In the genomic region with DNA sequence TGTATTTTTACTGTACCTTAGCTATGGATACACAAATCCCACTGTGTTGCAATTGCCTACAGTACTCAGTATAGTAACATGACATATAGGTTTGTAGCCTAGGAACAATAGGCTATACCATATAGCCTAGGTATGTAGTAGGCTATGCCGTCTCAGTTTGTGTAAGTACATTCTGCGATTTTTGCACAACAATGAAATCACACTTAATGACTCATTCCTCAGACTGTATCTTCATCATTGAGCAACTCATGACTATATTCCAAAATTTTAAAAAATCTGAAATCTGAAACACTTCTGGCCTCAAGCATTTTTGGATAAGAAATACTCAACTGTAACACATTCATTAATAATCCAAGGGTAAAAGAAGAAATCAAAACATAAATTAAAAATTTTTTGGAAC, we compare ENCODE assay signal across 22 cellular contexts.
"Had no signal": no experiment of that assay in that cellular context is flagged by ENCODE, and none has a peak within 500 bp of the region (broad histone marks: within the 10 kb centered on the region; RNA-seq: fewer than 3 reads in every experiment).

No MANE protein-coding gene starts in this region.

- H3K4me3 ChIP-seq: body of pancreas, esophagus muscularis mucosa, sigmoid colon, tibial artery, uterus had no signal

- H3K36me3 Mint-ChIP-seq: activated CD4-positive, alpha-beta memory T cell treated with anti-CD3 and anti-CD28 coated beads for 36 hours; activated CD8-positive, alpha-beta memory T cell treated with anti-CD3 and anti-CD28 coated beads, Interleukin-2, amount 10 ng/mL, durations not matched to agents 7 days and 5 days; activated naive CD8-positive, alpha-beta T cell treated with anti-CD3 and anti-CD28 coated beads for 36 hours; immature natural killer cell; stimulated activated naive B cell treated with anti-CD40 and anti-IgM and Interleukin-4, amounts not matched to agents 10 μg/mL and 1 μg/mL and 100 μg/mL, for 72 hours had no signal

- H3K27ac ChIP-seq: body of pancreas, esophagus muscularis mucosa, sigmoid colon, tibial artery, uterus had no signal

- H3K36me3 ChIP-seq: esophagus muscularis mucosa, sigmoid colon, tibial artery, uterus had no signal

- H3K4me1 Mint-ChIP-seq: activated CD8-positive, alpha-beta memory T cell treated with anti-CD3 and anti-CD28 coated beads, Interleukin-2, amount 10 ng/mL, durations not matched to agents 7 days and 5 days; activated naive CD8-positive, alpha-beta T cell treated with anti-CD3 and anti-CD28 coated beads for 36 hours; activated T-helper 17 cell treated with anti-CD3 and anti-CD28 coated beads, Interleukin-2, amount 50 U/mL, for 72 hours; central memory CD8-positive, alpha-beta T cell; immature natural killer cell; stimulated activated naive B cell treated with anti-CD40 and anti-IgM and Interleukin-4, amounts not matched to agents 10 μg/mL and 1 μg/mL and 100 μg/mL, for 72 hours had no signal

- DNase-seq: activated B cell treated with CpG ODN at 0.5 μM for 24 hours; activated CD4-positive, alpha-beta memory T cell treated with anti-CD3 and anti-CD28 coated beads for 36 hours; activated CD4-positive, alpha-beta T cell treated with anti-CD3 and anti-CD28 coated beads for 4 hours; activated CD8-positive, alpha-beta memory T cell treated with anti-CD3 and anti-CD28 coated beads, Interleukin-2, amount 10 ng/mL, durations not matched to agents 7 days and 5 days; activated naive CD4-positive, alpha-beta T cell; activated naive CD8-positive, alpha-beta T cell treated with anti-CD3 and anti-CD28 coated beads for 36 hours; body of pancreas; cortex of kidney; effector CD8-positive, alpha-beta T cell; immature natural killer cell; left ventricle myocardium superior; nephron progenitor cell; occipital lobe; sigmoid colon; stimulated activated naive B cell treated with anti-CD40 and anti-IgM and Interleukin-4, amounts not matched to agents 10 μg/mL and 1 μg/mL and 100 μg/mL, for 72 hours; T-helper 1 cell; T-helper 9 cell; tibial artery; uterus had no signal

- H3K9me3 ChIP-seq: body of pancreas, tibial artery, uterus had no signal

- H3K4me3 Mint-ChIP-seq: activated B cell treated with CpG ODN at 0.5 μM for 24 hours; activated CD4-positive, alpha-beta memory T cell treated with anti-CD3 and anti-CD28 coated beads for 36 hours; activated CD8-positive, alpha-beta memory T cell treated with anti-CD3 and anti-CD28 coated beads, Interleukin-2, amount 10 ng/mL, durations not matched to agents 7 days and 5 days; activated naive CD8-positive, alpha-beta T cell treated with anti-CD3 and anti-CD28 coated beads for 36 hours; activated T-helper 17 cell treated with anti-CD3 and anti-CD28 coated beads, Interleukin-2, amount 50 U/mL, for 72 hours; central memory CD8-positive, alpha-beta T cell; immature natural killer cell; nephron progenitor cell; stimulated activated naive B cell treated with anti-CD40 and anti-IgM and Interleukin-4, amounts not matched to agents 10 μg/mL and 1 μg/mL and 100 μg/mL, for 72 hours had no signal

- H3K9me3 Mint-ChIP-seq: activated naive CD8-positive, alpha-beta T cell treated with anti-CD3 and anti-CD28 coated beads for 36 hours had no signal

- H3K4me1 ChIP-seq: esophagus muscularis mucosa, sigmoid colon, tibial artery, uterus had no signal

- H3K27me3 ChIP-seq: body of pancreas, esophagus muscularis mucosa, sigmoid colon, tibial artery, uterus had no signal

- ATAC-seq: activated CD8-positive, alpha-beta memory T cell treated with anti-CD3 and anti-CD28 coated beads, Interleukin-2, amount 10 ng/mL, durations not matched to agents 7 days and 5 days; activated T-helper 17 cell treated with anti-CD3 and anti-CD28 coated beads, Interleukin-2, amount 50 U/mL, for 72 hours; body of pancreas; left ventricle myocardium superior; stimulated activated naive B cell treated with anti-CD40 and anti-IgM and Interleukin-4, amounts not matched to agents 10 μg/mL and 1 μg/mL and 100 μg/mL, for 72 hours had no signal

- H3K27ac Mint-ChIP-seq: activated B cell treated with CpG ODN at 0.5 μM for 24 hours; activated CD4-positive, alpha-beta memory T cell treated with anti-CD3 and anti-CD28 coated beads for 36 hours; activated CD8-positive, alpha-beta memory T cell treated with anti-CD3 and anti-CD28 coated beads, Interleukin-2, amount 10 ng/mL, durations not matched to agents 7 days and 5 days; activated naive CD8-positive, alpha-beta T cell treated with anti-CD3 and anti-CD28 coated beads for 36 hours; activated T-helper 17 cell treated with anti-CD3 and anti-CD28 coated beads, Interleukin-2, amount 50 U/mL, for 72 hours; immature natural killer cell; nephron progenitor cell; stimulated activated naive B cell treated with anti-CD40 and anti-IgM and Interleukin-4, amounts not matched to agents 10 μg/mL and 1 μg/mL and 100 μg/mL, for 72 hours had no signal

- H3K27me3 Mint-ChIP-seq: activated CD4-positive, alpha-beta memory T cell treated with anti-CD3 and anti-CD28 coated beads for 36 hours; activated CD8-positive, alpha-beta memory T cell treated with anti-CD3 and anti-CD28 coated beads, Interleukin-2, amount 10 ng/mL, durations not matched to agents 7 days and 5 days; activated naive CD8-positive, alpha-beta T cell treated with anti-CD3 and anti-CD28 coated beads for 36 hours; activated T-helper 17 cell treated with anti-CD3 and anti-CD28 coated beads, Interleukin-2, amount 50 U/mL, for 72 hours; central memory CD8-positive, alpha-beta T cell had no signal
